Comparison of ENCODE assay signal across 8 cellular contexts in the genomic region with DNA sequence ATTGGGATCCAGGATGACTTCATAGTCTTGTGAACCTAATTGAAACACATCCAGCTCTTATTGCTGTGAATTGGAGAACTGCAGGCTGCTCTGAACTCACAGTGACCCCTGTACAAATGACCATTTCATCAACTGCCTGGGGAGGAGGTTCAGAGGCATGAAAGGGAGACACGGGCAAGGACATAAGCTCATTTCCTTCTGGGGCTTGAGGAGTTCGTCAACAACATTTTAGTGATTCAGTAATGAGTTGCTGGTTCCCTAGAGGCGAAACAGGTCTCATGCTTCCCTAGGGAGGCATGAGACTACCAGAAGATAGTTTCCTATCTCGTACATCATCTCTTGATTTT.
DNase-seq lines count a peak whose midpoint lies in the region; ATAC-seq and TF ChIP-seq lines count a peak whose summit lies in the region.

No MANE protein-coding gene starts in this region.

- H4K20me1 ChIP-seq in PC-3 (ENCODE audit: low read length): no peaks in the 10 kb centered on the region

- ATAC-seq in HG03432 (IDR thresholded peaks at IDR 0.05; ENCODE audit: unreplicated experiment): peak; percentile 61
- no peak for ATAC-seq in PC-3
- no peak for ATAC-seq in HG02852 (IDR thresholded peaks at IDR 0.05; ENCODE audit: unreplicated experiment)

- H3K27ac ChIP-seq in muscle layer of duodenum (ENCODE audit: low read length) (peak overlapping the region; percentile 72), PC-3 (ENCODE audit: low read length) (no peak overlapping the region)

- POLR2A ChIA-PET in PC-3 (lab: Charles Lee; ENCODE audit: unreplicated experiment): interaction anchor here (0.6 kb wide), 1 partner anchor 508 kb away, joined by 4 read pairs; no protein-coding TSS in a partner anchor

- TF ChIP-seq CTCF in AG09309 (IDR thresholded peaks at IDR 0.05; ENCODE audit: control insufficient read depth, insufficient read depth, low read depth, low read length, missing control alignments): no peak
- TF ChIP-seq CTCF in PC-3 (conservative IDR thresholded peaks at IDR 0.05; ENCODE audit: low read depth, low read length): no peak

- peak; percentile 34 for DNase-seq in AG09309 (ENCODE audit: low read depth)
- DNase-seq in dermis blood vessel endothelial cell: peak; percentile 83
- DNase-seq in PC-3: no peak
- no peak for DNase-seq in inferior parietal cortex (ENCODE audit: extremely low spot score)
- no peak for DNase-seq in HPDE6-E6E7 (ENCODE audit: extremely low spot score)

- no peaks in the 10 kb centered on the region for H3K9me2 ChIP-seq in PC-3 (replicated peaks; ENCODE audit: low read length)

- H3K4me3 ChIP-seq in AG09309 (ENCODE audit: control insufficient read depth, low read depth, low read length) (no peak overlapping the region), muscle layer of duodenum (ENCODE audit: low read depth in 1 of 2, low read length in 2 of 2) (no peak overlapping the region), PC-3 (ENCODE audit: low read length) (no peak overlapping the region)

- H3K4me1 ChIP-seq in muscle layer of duodenum (ENCODE audit: control insufficient read depth in 1 of 2, insufficient read depth in 2 of 2, low read length in 2 of 2): peaks cover 9 to 17% of the 10 kb centered on the region in 2 donors
- H3K4me1 ChIP-seq in PC-3 (ENCODE audit: insufficient read depth, low read length): no peaks in the 10 kb centered on the region

- no peak overlapping the region for H3K9ac ChIP-seq in PC-3 (ENCODE audit: low read length)

- CTCF ChIA-PET in PC-3 (lab: Charles Lee): interaction anchor here (0.6 kb wide), 1 partner anchor 549 kb away, joined by 4 read pairs; no protein-coding TSS in a partner anchor

- no TSS peak for BruUV-seq in PC-3 (replicated peaks; lab: Mats Ljungman, UMichigan)

- H3K36me3 ChIP-seq in muscle layer of duodenum (ENCODE audit: control insufficient read depth in 1 of 2, insufficient read depth in 2 of 2, low read length in 2 of 2) (no peaks in the 10 kb centered on the region), PC-3 (ENCODE audit: low read depth, low read length) (no peaks in the 10 kb centered on the region)

- no peaks in the 10 kb centered on the region for H3F3A ChIP-seq in PC-3 (ENCODE audit: low read length, unreplicated experiment)

- no peak overlapping the region for H2AFZ ChIP-seq in PC-3 (ENCODE audit: low read length)

- H3K4me2 ChIP-seq in PC-3 (ENCODE audit: low read length): no peak overlapping the region

- intact Hi-C loops in PC-3 (cut with micrococcal nuclease): no loop called here

- H3K27me3 ChIP-seq in muscle layer of duodenum (ENCODE audit: low read depth, low read length) (no peaks in the 10 kb centered on the region), PC-3 (ENCODE audit: low read length) (no peaks in the 10 kb centered on the region)

- H3K79me2 ChIP-seq in PC-3 (ENCODE audit: low read length): no peaks in the 10 kb centered on the region

- H3K9me3 ChIP-seq in muscle layer of duodenum (ENCODE audit: control insufficient read depth in 1 of 2, low read length in 2 of 2) (no peaks in the 10 kb centered on the region), PC-3 (ENCODE audit: low read length) (no peaks in the 10 kb centered on the region)

Comparison
In these comparisons a context has a peak if more than half of its experiments do, and no peak if none do; other contexts are left out.
1. DNase-seq: peak in AG09309 (single experiment) and dermis blood vessel endothelial cell (single experiment); none in PC-3 (single experiment), inferior parietal cortex (single experiment) and HPDE6-E6E7 (single experiment).